ENCODE assay signal across 25 cellular contexts in genomic region chr4:114200026-114200425, GRCh38.
DNase-seq lines count a peak whose midpoint lies in the region; ATAC-seq, FAIRE-seq and TF ChIP-seq lines count a peak whose summit lies in the region.
"Had no signal": no experiment of that assay in that cellular context is flagged by ENCODE, and none has a peak within 500 bp of the region (broad histone marks: within the 10 kb centered on the region; RNA-seq: fewer than 3 reads in every experiment).

No MANE protein-coding gene starts in this region.

- no peak overlapping the region for H3K4me3 ChIP-seq in H1 (ENCODE audit: extremely low read depth in 1 of 4, insufficient read depth in 2 of 4, low read depth in 3 of 4, low read length in 4 of 4)
- no peak overlapping the region for H3K4me3 ChIP-seq in right lobe of liver
- H3K4me3 ChIP-seq: BLaER1, GM23338, HAP-1 had no signal

- no peaks in the 10 kb centered on the region; a peak in 1 of 8 replicates for H3K36me3 ChIP-seq in H1 (ENCODE audit: control insufficient read depth in 2 of 4, insufficient read depth in 4 of 4, low read length in 3 of 4)
- H3K36me3 ChIP-seq in right lobe of liver, result no peaks in the 10 kb centered on the region
- H3K36me3 ChIP-seq: BLaER1, HAP-1 had no signal

- no peak overlapping the region for H3K56ac ChIP-seq in H1 (replicated peaks; ENCODE audit: insufficient read length, low read depth, low read length)

- H3K9ac ChIP-seq in H1 (replicated peaks in 1 of 4; ENCODE audit: extremely low read depth in 1 of 4, low read depth in 3 of 4, low read length in 3 of 4), result no peak overlapping the region
- H3K9ac ChIP-seq: BLaER1 had no signal

- H3K14ac ChIP-seq in H1 (ENCODE audit: insufficient read length), result no peak overlapping the region

- no peaks in the 10 kb centered on the region for H3K36me3 Mint-ChIP-seq in mesothelial cell of epicardium
- H3K36me3 Mint-ChIP-seq: CD4-positive, CD25-positive, alpha-beta regulatory T cell; CD8-positive, alpha-beta T cell had no signal

- H2BK20ac ChIP-seq in H1 (ENCODE audit: low read length), result no peak overlapping the region

- no peak overlapping the region for H2BK5ac ChIP-seq in H1 (ENCODE audit: low read depth, low read length)

- TF ChIP-seq CTCF in H1 (IDR thresholded peaks at IDR 0.05; ENCODE audit: control extremely low read depth in 1 of 3, insufficient read depth in 1 of 3, low read depth in 1 of 3, low read length in 3 of 3) (no peak), right lobe of liver (IDR thresholded peaks at IDR 0.05) (no peak), mesothelial cell of epicardium (IDR thresholded peaks at IDR 0.05; ENCODE audit: unreplicated experiment) (no peak)

- no peak overlapping the region for H2BK120ac ChIP-seq in H1 (replicated peaks; ENCODE audit: low read depth, low read length)

- no peaks in the 10 kb centered on the region for H3K79me1 ChIP-seq in H1 (ENCODE audit: low read depth, low read length)

- no peak overlapping the region for H3K18ac ChIP-seq in H1 (ENCODE audit: extremely low read depth, low read length)

- H3K27ac Mint-ChIP-seq in mesothelial cell of epicardium, result no peak overlapping the region
- H3K27ac Mint-ChIP-seq: B cell; CD4-positive, CD25-positive, alpha-beta regulatory T cell; CD8-positive, alpha-beta T cell; GM23338; HFFc6 had no signal

- H3K27me3 Mint-ChIP-seq in mesothelial cell of epicardium (ENCODE audit: low read depth), result no peaks in the 10 kb centered on the region

- TF ChIP-seq EP300 in H1 (IDR thresholded peaks at IDR 0.05; ENCODE audit: borderline replicate concordance in 1 of 2, low read depth in 2 of 2, low read length in 2 of 2), result no peak

- POLR2A ChIA-PET in H1 (lab: Charles Lee; ENCODE audit: partially characterized antibody), result no interaction called here

- H3K9me3 ChIP-seq in H1 (ENCODE audit: insufficient read depth in 2 of 2, low read depth in 1 of 2, low read length in 1 of 2) (no peaks in the 10 kb centered on the region), right lobe of liver (no peaks in the 10 kb centered on the region)
- H3K9me3 ChIP-seq: BLaER1, Caco-2, HAP-1 had no signal

- ATAC-seq in right lobe of liver, result peak; percentile 32 to 88 (median 80)
- ATAC-seq: CD8-positive, alpha-beta T cell; GM23338 had no signal

- peaks cover 34% of the 10 kb centered on the region for H3K9me3 Mint-ChIP-seq in mesothelial cell of epicardium
- H3K9me3 Mint-ChIP-seq: CD8-positive, alpha-beta T cell; GM23338; HFFc6 had no signal

- H4K91ac ChIP-seq in H1 (replicated peaks; ENCODE audit: insufficient read length, low read length), result no peak overlapping the region

- H3K4ac ChIP-seq in H1 (replicated peaks; ENCODE audit: insufficient read length, low read depth, low read length), result no peak overlapping the region

- H4K5ac ChIP-seq in H1 (ENCODE audit: insufficient read length, low read depth, low read length), result no peak overlapping the region

- H3K23me2 ChIP-seq in H1 (ENCODE audit: low read depth, low read length), result no peaks in the 10 kb centered on the region

- H2BK15ac ChIP-seq in H1 (ENCODE audit: low read length), result no peak overlapping the region

- TF ChIP-seq POLR2A in H1 (IDR thresholded peaks at IDR 0.05; ENCODE audit: control extremely low read depth in 1 of 2, low read depth in 2 of 2, low read length in 2 of 2) (no peak), right lobe of liver (IDR thresholded peaks at IDR 0.05) (no peak)

- no peak for FAIRE-seq in H1 (lab: Jason Lieb, UNC)
- FAIRE-seq: A204.1, GM12891, GM18507, H54 had no signal

- H3K4me2 ChIP-seq in H1 (ENCODE audit: insufficient read depth in 1 of 2, low read depth in 2 of 2, low read length in 2 of 2), result no peak overlapping the region
- H3K4me2 ChIP-seq: BLaER1, GM23338 had no signal

- H3K23ac ChIP-seq in H1 (ENCODE audit: insufficient read length), result no peak overlapping the region

- H3K27ac ChIP-seq in H1 (ENCODE audit: low read depth, low read length) (no peak overlapping the region), right lobe of liver (no peak overlapping the region)
- H3K27ac ChIP-seq: 22Rv1, BLaER1, C4-2B had no signal

- TF ChIP-seq RAD21 in H1 (IDR thresholded peaks at IDR 0.05 in 1 of 2, conservative IDR thresholded peaks at IDR 0.05 in 1 of 2; ENCODE audit: low read depth in 2 of 2, low read length in 2 of 2), result no peak

- H3K4me3 Mint-ChIP-seq in mesothelial cell of epicardium, result no peak overlapping the region
- H3K4me3 Mint-ChIP-seq: B cell; CD8-positive, alpha-beta T cell; GM23338; HFFc6 had no signal

- H2BK12ac ChIP-seq in H1 (ENCODE audit: low read depth, low read length), result no peak overlapping the region

- H2AK5ac ChIP-seq in H1 (ENCODE audit: low read depth, low read length), result no peak overlapping the region

- H3K4me1 ChIP-seq in H1 (replicated peaks in 1 of 4; ENCODE audit: control insufficient read depth in 3 of 4, insufficient read depth in 4 of 4, low read length in 3 of 4) (no peaks in the 10 kb centered on the region), right lobe of liver (no peaks in the 10 kb centered on the region)
- H3K4me1 ChIP-seq: BLaER1, Caco-2, HAP-1 had no signal

- no peaks in the 10 kb centered on the region for H4K20me1 ChIP-seq in H1 (replicated peaks in 1 of 2; ENCODE audit: control insufficient read depth in 1 of 2, insufficient read depth in 2 of 2, low read length in 2 of 2)
- H4K20me1 ChIP-seq: BLaER1 had no signal

- no peaks in the 10 kb centered on the region for H3K79me2 ChIP-seq in H1 (ENCODE audit: control insufficient read depth in 1 of 2, insufficient read depth in 2 of 2, low read length in 2 of 2)

- H3K27me3 ChIP-seq in H1 (replicated peaks in 1 of 4; ENCODE audit: control insufficient read depth in 3 of 4, extremely low read depth in 1 of 4, insufficient read depth in 3 of 4, low read length in 3 of 4) (no peaks in the 10 kb centered on the region), right lobe of liver (no peaks in the 10 kb centered on the region)
- H3K27me3 ChIP-seq: BLaER1 had no signal

- intact Hi-C loops in right lobe of liver (cut with DNase I), result no loop called here

- no peaks in the 10 kb centered on the region for H3K4me1 Mint-ChIP-seq in mesothelial cell of epicardium
- H3K4me1 Mint-ChIP-seq: B cell; CD4-positive, CD25-positive, alpha-beta regulatory T cell; GM23338 had no signal

- 0 out of 2 replicates have a peak overlapping the region, but pooled peaks have one; percentile 16 for H2AFZ ChIP-seq in H1 (ENCODE audit: low read length)
- H2AFZ ChIP-seq: GM23338 had no signal

- peak; percentile 50 for DNase-seq in DMS53 (lab: John Stamatoyannopoulos, UW)
- DNase-seq in DMS53 treated with DMSO at 0.1 percent for 48 hours (lab: John Stamatoyannopoulos, UW; ENCODE audit: unreplicated experiment), result no peak
- DNase-seq in H1 (ENCODE audit: low read depth in 1 of 2, low spot score in 2 of 2), result no peak
- peak in 2 of 3 donors; percentile 36 to 48 for DNase-seq in right lobe of liver
- DNase-seq in NCI-H524 treated with DMSO at 0.1 percent for 48 hours (lab: John Stamatoyannopoulos, UW), result no peak
- DNase-seq in mesothelial cell of epicardium (ENCODE audit: low spot score in 2 of 2, unreplicated experiment in 2 of 2), result no peak
- no peak for DNase-seq in GM19240 (ENCODE audit: insufficient read length, low spot score)
- DNase-seq in NCI-H526 treated with DMSO at 0.1 percent for 48 hours (lab: John Stamatoyannopoulos, UW), result no peak
- DNase-seq: Caco-2; CD4-positive, CD25-positive, alpha-beta regulatory T cell; CD8-positive, alpha-beta T cell; DMS153; DMS79 treated with DMSO at 0.1 percent for 48 hours; GF-D8; HFFc6 had no signal

- WGBS in H1 (ENCODE audit: extremely low coverage in 1 of 2, insufficient coverage in 1 of 2, insufficient read length in 1 of 2, insufficient replicate concordance in 2 of 2, low coverage in 1 of 2, low lambda C conversion rate in 2 of 2, missing lambda C conversion rate in 1 of 2), 2 experiments, result 85% methylated on average over 3 of the region's 3 CpGs; no CpG with 5 or more reads in 1 of the 2 experiments
- WGBS in right lobe of liver (ENCODE audit: insufficient coverage, low coverage, low lambda C conversion rate, missing lambda C conversion rate), result no CpG with 5 or more reads among the region's 3 CpGs

- CTCF ChIA-PET in H1 (lab: Charles Lee; ENCODE audit: partially characterized antibody), result interaction anchor here (1.1 kb wide), 1 partner anchor 20 kb away, joined by 3 read pairs; no protein-coding TSS in a partner anchor

- no peak overlapping the region for H4K8ac ChIP-seq in H1 (ENCODE audit: extremely low read depth, insufficient read depth, low read length)

TF ChIP-seq in H1, 55 proteins besides CTCF, POLR2A, EP300 and RAD21:
- no peak for TF ChIP-seq HDAC6 (IDR thresholded peaks at IDR 0.05; ENCODE audit: low read depth, low read length)

Comparison
In these comparisons a context has a peak if more than half of its experiments do, and no peak if none do; other contexts are left out.
1. DNase-seq: peak in DMS53 (single experiment) and right lobe of liver (2 of 3); none in DMS53 treated with DMSO at 0.1 percent for 48 hours (single experiment), H1 (0 of 2), NCI-H524 treated with DMSO at 0.1 percent for 48 hours (single experiment), mesothelial cell of epicardium (0 of 2), GM19240 (single experiment) and NCI-H526 treated with DMSO at 0.1 percent for 48 hours (single experiment).